In genomic region chr16:11461595-11461990, GRCh38 we compare ENCODE assay signal across 25 cellular contexts.
"Had no signal": no experiment of that assay in that cellular context is flagged by ENCODE, and none has a peak within 500 bp of the region (broad histone marks: within the 10 kb centered on the region; RNA-seq: fewer than 3 reads in every experiment).

No MANE protein-coding gene starts in this region.

- H3K9me3 ChIP-seq: SJCRH30 had no signal

- ATAC-seq: Panc1, PC-3, T-cell had no signal

- H3K27me3 Mint-ChIP-seq: T-cell had no signal

- H3K4me3 ChIP-seq: SJCRH30 had no signal

- H3K4me3 Mint-ChIP-seq: IgD-negative memory B cell, T-cell had no signal

- H3K4me1 ChIP-seq: SJCRH30 had no signal

- DNase-seq: KBM-7; MV-4-11; NCI-H1048; NCI-H1105; NCI-H1417; NCI-H146; NCI-H1694 treated with DMSO at 0.1 percent for 48 hours; NCI-H2029; NCI-H2081 treated with DMSO at 0.1 percent for 48 hours; NCI-H2171; NCI-H226; NCI-H446; NCI-H510A; NCI-H524 treated with DMSO at 0.1 percent for 48 hours; NCI-H69; NCI-H774; NK-92 treated with Interleukin-12 subunit alpha and Interleukin-12 subunit beta, amount 100 ng/mL, for 24 hours; PC-3; SHP77 treated with DMSO at 0.1 percent for 48 hours; SJCRH30; SW 1271; T-cell had no signal

- H3K9me3 Mint-ChIP-seq: IgD-negative memory B cell, T-cell had no signal

- H3K27ac ChIP-seq: RWPE1, SJCRH30 had no signal

- H3K36me3 ChIP-seq: SJCRH30 had no signal

- H3K27ac Mint-ChIP-seq: T-cell had no signal

- H3K27me3 ChIP-seq: SJCRH30 had no signal

- H3K36me3 Mint-ChIP-seq: T-cell had no signal
